In the genomic region with DNA sequence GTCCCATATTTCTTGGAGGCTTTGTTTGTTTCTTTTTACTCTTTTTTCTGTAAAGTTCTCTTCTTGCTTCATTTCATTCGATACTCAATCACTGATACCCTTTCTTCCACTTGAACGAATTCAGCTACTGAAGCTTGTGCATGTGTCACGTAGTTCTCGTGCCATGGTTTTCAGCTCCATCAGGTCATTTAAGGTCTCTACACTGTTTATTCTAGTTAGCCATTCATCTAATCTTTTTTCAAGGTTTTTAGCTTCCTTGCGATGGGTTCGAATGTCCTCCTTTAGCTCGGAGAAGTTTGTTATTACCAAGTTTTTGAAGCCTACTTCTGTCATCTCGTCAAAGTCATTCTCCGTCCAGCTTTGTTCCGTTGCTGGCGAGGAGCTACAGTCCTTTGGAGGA, we compare ENCODE assay signal across 2 cellular contexts. TPM values are rescaled to one million over a fixed set of nuclear protein-coding genes. Genes with fewer than 3 reads are reported as not detected.
"Had no signal": no experiment of that assay in that cellular context is flagged by ENCODE, and none has a peak within 500 bp of the region (broad histone marks: within the 10 kb centered on the region; RNA-seq: fewer than 3 reads in every experiment).

No MANE protein-coding gene starts in this region.

RNA-seq across cellular contexts. Expression of gene CRYM, which starts 55.6 kb away (rescaled TPM):
- total RNA-seq: M059J, NCI-H460 had no signal
